7 cellular contexts compared by ENCODE assay signal in genomic region chr6:135146160-135146920, GRCh38. TPM values are rescaled to one million over a fixed set of nuclear protein-coding genes. Genes with fewer than 3 reads are reported as not detected.
DNase-seq lines count a peak whose midpoint lies in the region; ATAC-seq, FAIRE-seq and TF ChIP-seq lines count a peak whose summit lies in the region.

No MANE protein-coding gene starts in this region.

- no peak overlapping the region for H3K4me3 Mint-ChIP-seq in activated naive CD8-positive, alpha-beta T cell

- no peaks in the 10 kb centered on the region for H3K27me3 Mint-ChIP-seq in activated naive CD8-positive, alpha-beta T cell

- no peak for TF ChIP-seq CTCF in omental fat pad (IDR thresholded peaks at IDR 0.05)

- H3K4me2 ChIP-seq in mesendoderm (ENCODE audit: low read length) = no peak overlapping the region

- no peaks in the 10 kb centered on the region for H3K27me3 ChIP-seq in mesendoderm (ENCODE audit: insufficient read depth, low read length, poor library complexity)

- no peaks in the 10 kb centered on the region for H3K36me3 ChIP-seq in mesendoderm (ENCODE audit: control insufficient read depth, insufficient read depth, low read length)

- peaks cover 64% of the 10 kb centered on the region for H3K4me1 Mint-ChIP-seq in activated naive CD8-positive, alpha-beta T cell (ENCODE audit: low read depth)

- WGBS in mesendoderm (ENCODE audit: extremely low coverage, insufficient coverage, low lambda C conversion rate) = no CpG with 5 or more reads among the region's 7 CpGs

- ATAC-seq in omental fat pad (ENCODE audit: low FRiP score) (no peak), HG03108 (IDR thresholded peaks at IDR 0.05; ENCODE audit: unreplicated experiment) (no peak)

- no peak for DNase-seq in GM12891 (ENCODE audit: insufficient read length, low spot score)
- DNase-seq in M059J (ENCODE audit: low read depth) = peak; percentile 78
- DNase-seq in mesendoderm = peak; percentile 12
- no peak for DNase-seq in NCI-H82 (lab: John Stamatoyannopoulos, UW)
- no peak for DNase-seq in omental fat pad (ENCODE audit: low spot score)

- no peak overlapping the region for H2BK5ac ChIP-seq in mesendoderm (ENCODE audit: low read length)

- no peak overlapping the region for H2AK5ac ChIP-seq in mesendoderm (ENCODE audit: low read length)

- no peaks in the 10 kb centered on the region for H3K9me3 Mint-ChIP-seq in activated naive CD8-positive, alpha-beta T cell (ENCODE audit: low read depth)

- H3K79me1 ChIP-seq in mesendoderm (ENCODE audit: low read length) = no peaks in the 10 kb centered on the region

- no peak overlapping the region for H4K8ac ChIP-seq in mesendoderm (ENCODE audit: low read depth, low read length)

- H3K27ac ChIP-seq in mesendoderm (ENCODE audit: low read depth, low read length) = no peak overlapping the region

- H2BK15ac ChIP-seq in mesendoderm (replicated peaks; ENCODE audit: low read depth) = no peak overlapping the region

- no peak overlapping the region for H2BK120ac ChIP-seq in mesendoderm (ENCODE audit: low read depth, low read length)

- peak overlapping the region; percentile 95 for H3K27ac Mint-ChIP-seq in activated naive CD8-positive, alpha-beta T cell

- H3K4ac ChIP-seq in mesendoderm (ENCODE audit: low read depth, low read length) = no peak overlapping the region

- H4K5ac ChIP-seq in mesendoderm (ENCODE audit: low read length) = no peak overlapping the region

- H3K4me3 ChIP-seq in mesendoderm (ENCODE audit: low read length) = no peak overlapping the region

- no peaks in the 10 kb centered on the region for H3K36me3 Mint-ChIP-seq in activated naive CD8-positive, alpha-beta T cell

- H3K9ac ChIP-seq in mesendoderm (ENCODE audit: low read length) = no peak overlapping the region

- H3K18ac ChIP-seq in mesendoderm (ENCODE audit: low read length) = no peak overlapping the region

- TF ChIP-seq POLR2A in GM12891 (IDR thresholded peaks at IDR 0.05; ENCODE audit: low read depth, low read length) = no peak

- no peak overlapping the region for H3K56ac ChIP-seq in mesendoderm (ENCODE audit: low read length)

- peak overlapping the region; percentile 92 for H3K23ac ChIP-seq in mesendoderm (ENCODE audit: low read length)

- H3K79me2 ChIP-seq in mesendoderm (ENCODE audit: control insufficient read depth, insufficient read depth, low read length) = no peaks in the 10 kb centered on the region

- H3K4me1 ChIP-seq in mesendoderm (ENCODE audit: control insufficient read depth, low read depth, low read length) = peaks cover 4% of the 10 kb centered on the region

- FAIRE-seq in GM12891 (lab: Jason Lieb, UNC) = peak; percentile 26

TF ChIP-seq in GM12891, 5 proteins besides CTCF, POLR2A, EP300 and RAD21:
- TF ChIP-seq POU2F2 (IDR thresholded peaks at IDR 0.05; ENCODE audit: low read depth, low read length) = no peak
- TF ChIP-seq POLR2AphosphoS5 (IDR thresholded peaks at IDR 0.05; ENCODE audit: low read depth, low read length) = no peak
- TF ChIP-seq SPI1 (IDR thresholded peaks at IDR 0.05; ENCODE audit: low read depth, low read length) = no peak
- TF ChIP-seq TAF1 (IDR thresholded peaks at IDR 0.05; ENCODE audit: low read depth, low read length) = no peak
- TF ChIP-seq PAX5 (IDR thresholded peaks at IDR 0.05; ENCODE audit: insufficient read depth, low read length, severe bottlenecking) = no peak
TF ChIP-seq in GM12891: peak in this region for 0.

RNA-seq across cellular contexts. Expression of gene MYB, which starts 34.8 kb away (rescaled TPM):
- 18.5 TPM for polyA plus RNA-seq in GM12891 (2012; ENCODE audit: low read depth, missing spikeins)
- 5.1 and 7.4 TPM in 2 replicates for total RNA-seq in M059J (2014; rRNA removed; shearing (Covaris generic))
- polyA plus RNA-seq in mesendoderm (2013, experiment 1 of 2) = 0.80 TPM
- polyA plus RNA-seq in mesendoderm (2013, experiment 2 of 2) = 0.66 TPM
- under 1 TPM in 3 of 4 donors, not detected in 1; 0.50 to 0.96 (median 0.56) TPM for total RNA-seq in omental fat pad

Comparison
In these comparisons a context has a peak if more than half of its experiments do, and no peak if none do; other contexts are left out.
1. DNase-seq: peak in M059J (single experiment) and mesendoderm (single experiment); none in GM12891 (single experiment), NCI-H82 (single experiment) and omental fat pad (single experiment).